Comparison of ENCODE assay signal across 9 cellular contexts in the genomic region with DNA sequence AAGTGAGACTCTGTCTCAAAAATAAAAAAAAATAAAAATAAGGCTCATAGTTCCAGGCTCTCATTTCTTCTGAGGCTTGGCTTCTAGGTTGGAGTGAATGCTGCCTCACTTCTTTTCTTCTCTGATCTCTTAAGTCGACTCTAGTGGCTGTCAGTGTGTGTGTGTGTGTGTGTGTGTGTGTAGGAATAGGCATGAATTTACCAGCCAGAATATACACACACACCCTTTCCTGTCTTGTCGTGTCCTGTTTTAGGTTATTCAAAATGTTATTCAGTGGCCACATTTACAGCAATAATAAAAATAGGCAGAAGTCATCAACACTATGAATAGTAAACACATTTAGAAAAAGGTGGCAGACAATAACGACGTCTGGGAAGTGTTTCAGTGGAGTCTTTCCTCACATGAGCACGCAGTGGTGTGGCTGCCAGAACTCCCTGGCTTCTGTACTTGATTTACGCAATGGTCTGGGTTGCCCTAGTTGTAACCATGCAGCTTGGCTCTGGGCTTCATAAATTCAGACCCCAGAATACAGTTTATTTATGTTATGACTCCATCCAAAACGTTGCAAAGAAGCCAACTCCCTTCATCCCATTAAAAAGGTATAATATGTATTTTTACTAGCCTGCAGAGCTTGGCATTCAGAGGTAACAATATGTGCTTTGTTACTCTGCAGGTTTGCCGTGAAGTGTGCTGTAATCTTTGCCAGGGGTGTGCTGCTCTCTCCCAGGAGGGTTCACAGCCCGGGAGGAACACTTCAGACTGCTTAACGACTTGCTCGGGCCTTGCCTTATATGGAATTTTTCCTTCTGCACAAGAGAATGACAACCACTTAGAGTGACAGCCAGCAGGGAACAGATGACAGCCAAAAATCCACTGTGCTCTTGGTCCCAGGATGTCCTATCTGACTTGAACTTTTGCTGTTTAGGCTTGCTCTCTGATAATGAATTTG. TPM values are rescaled to one million over a fixed set of nuclear protein-coding genes. Genes with fewer than 3 reads are reported as not detected.
DNase-seq lines count a peak whose midpoint lies in the region; ATAC-seq and TF ChIP-seq lines count a peak whose summit lies in the region.
"Had no signal": no experiment of that assay in that cellular context is flagged by ENCODE, and none has a peak within 500 bp of the region (broad histone marks: within the 10 kb centered on the region; RNA-seq: fewer than 3 reads in every experiment).

No MANE protein-coding gene starts in this region.

- no peaks in the 10 kb centered on the region for H3K36me3 ChIP-seq in MG63
- H3K36me3 ChIP-seq in ascending aorta: no peaks in the 10 kb centered on the region
- no peaks in the 10 kb centered on the region for H3K36me3 ChIP-seq in iPS-18a (ENCODE audit: control insufficient read depth, low read depth, low read length)
- no peaks in the 10 kb centered on the region for H3K36me3 ChIP-seq in stomach smooth muscle (ENCODE audit: control insufficient read depth in 2 of 2, insufficient read depth in 2 of 2, low read length in 2 of 2)

- H3K27ac ChIP-seq in ascending aorta (peak overlapping the region; percentile 76 to 86), iPS-18a (ENCODE audit: low read length) (no peak overlapping the region), stomach smooth muscle (ENCODE audit: low read length) (peak overlapping the region; percentile 66)

- H3K27me3 ChIP-seq in MG63 (peaks cover 9% of the 10 kb centered on the region; the same call in 1 of the 2 replicates), ascending aorta (no peaks in the 10 kb centered on the region), iPS-18a (ENCODE audit: control insufficient read depth, insufficient read depth, low read length) (no peaks in the 10 kb centered on the region), stomach smooth muscle (ENCODE audit: control insufficient read depth in 1 of 2, insufficient read depth in 2 of 2, low read length in 2 of 2) (no peaks in the 10 kb centered on the region)

- no peak overlapping the region for H3K4me3 ChIP-seq in MG63
- H3K4me3 ChIP-seq in ascending aorta: peak overlapping the region in 1 of 2 donors; percentile 24
- no peak overlapping the region for H3K4me3 ChIP-seq in iPS-18a (ENCODE audit: low read length)
- H3K4me3 ChIP-seq in stomach smooth muscle (ENCODE audit: low read length in 2 of 2): peak overlapping the region in 1 of 2 donors; percentile 24

- no peak for TF ChIP-seq CTCF in ascending aorta (IDR thresholded peaks at IDR 0.05)

- peak; percentile 84 for DNase-seq in MG63
- DNase-seq in ascending aorta (ENCODE audit: low spot score in 2 of 2): peak; percentile 44 to 88
- DNase-seq in cortex of kidney (lab: John Stamatoyannopoulos, UW): no peak
- DNase-seq: T-helper 9 cell had no signal

- ATAC-seq in HG02763 (IDR thresholded peaks at IDR 0.05; ENCODE audit: unreplicated experiment): no peak
- no peak for ATAC-seq in HG02884 (IDR thresholded peaks at IDR 0.05; ENCODE audit: unreplicated experiment)
- no peak for ATAC-seq in HG03442 (IDR thresholded peaks at IDR 0.05; ENCODE audit: unreplicated experiment)

- H3K9ac ChIP-seq in iPS-18a (ENCODE audit: low read length): peak overlapping the region; percentile 4
- H3K9ac ChIP-seq in stomach smooth muscle (ENCODE audit: low read length in 2 of 2): no peak overlapping the region

- peaks cover 15 to 31% of the 10 kb centered on the region in 2 donors for H3K4me1 ChIP-seq in ascending aorta
- H3K4me1 ChIP-seq in iPS-18a (ENCODE audit: control insufficient read depth, low read depth, low read length): peaks cover 15% of the 10 kb centered on the region
- H3K4me1 ChIP-seq in stomach smooth muscle (ENCODE audit: control insufficient read depth, insufficient read depth, low read length): peaks cover 11% of the 10 kb centered on the region

- intact Hi-C loops in ascending aorta (cut with DNase I): loop anchor here (1.0 to 2.0 kb wide), 4 partner anchors 23 to 71 kb away; a partner anchor contains a TSS

- H3K9me3 ChIP-seq in MG63 (no peaks in the 10 kb centered on the region; the same call in 1 of the 2 replicates), ascending aorta (no peaks in the 10 kb centered on the region), iPS-18a (ENCODE audit: control insufficient read depth, low read depth, low read length) (no peaks in the 10 kb centered on the region), stomach smooth muscle (ENCODE audit: control insufficient read depth in 2 of 2, low read length in 2 of 2) (no peaks in the 10 kb centered on the region)

RNA-seq across cellular contexts. Expression of a gene that starts 34.4 kb away (rescaled TPM):
- 0.07 and 0.56 TPM in 2 replicates for total RNA-seq in MG63 (2014; rRNA removed; shearing (Covaris generic); ENCODE audit: low replicate concordance)
- total RNA-seq in ascending aorta: 38.2 TPM

Comparison
In these comparisons a context has a peak if more than half of its experiments do, and no peak if none do; other contexts are left out.
1. RNA of a gene that starts 34.4 kb away (total RNA-seq): 38.2 TPM in ascending aorta (single experiment); 0.07 to 0.56 TPM in MG63; every median in the first group is over 10 times any median in the second.